Comparison of ENCODE assay signal across 18 cellular contexts in genomic region chr12:81085832-81086231, GRCh38. TPM values are rescaled to one million over a fixed set of nuclear protein-coding genes. Genes with fewer than 3 reads are reported as not detected.
"Had no signal": no experiment of that assay in that cellular context is flagged by ENCODE, and none has a peak within 500 bp of the region (broad histone marks: within the 10 kb centered on the region; RNA-seq: fewer than 3 reads in every experiment).

No MANE protein-coding gene starts in this region.

- H3K27ac ChIP-seq: sigmoid colon, skin epidermis had no signal

- FAIRE-seq: urothelium cell line had no signal

- H3K4me3 ChIP-seq: dorsolateral prefrontal cortex, heart left ventricle, lung, sigmoid colon, skin epidermis, stomach had no signal

- H3K27me3 Mint-ChIP-seq: naive thymus-derived CD4-positive, alpha-beta T cell; type B pancreatic cell had no signal

- H3K4me1 ChIP-seq: sigmoid colon, stomach had no signal

- H3K36me3 ChIP-seq: heart left ventricle, sigmoid colon, stomach had no signal

- H3K9me3 ChIP-seq: heart left ventricle, sigmoid colon, stomach had no signal

- H3K9me3 Mint-ChIP-seq: nephron progenitor cell, type B pancreatic cell had no signal

- H3K4me3 Mint-ChIP-seq: naive thymus-derived CD4-positive, alpha-beta T cell; nephron progenitor cell; type B pancreatic cell had no signal

- H3K27me3 ChIP-seq: dorsolateral prefrontal cortex, heart left ventricle, sigmoid colon, stomach had no signal

- H3K36me3 Mint-ChIP-seq: naive thymus-derived CD4-positive, alpha-beta T cell; type B pancreatic cell had no signal

- H3K27ac Mint-ChIP-seq: naive thymus-derived CD4-positive, alpha-beta T cell had no signal

- DNase-seq: cortex of kidney; dorsolateral prefrontal cortex; effector CD8-positive, alpha-beta T cell; foreskin melanocyte; heart left ventricle; hypothalamus; islet precursor cell; left ventricle myocardium superior; naive thymus-derived CD4-positive, alpha-beta T cell; sigmoid colon; stimulated activated CD4-positive, alpha-beta T cell treated with anti-CD3 and anti-CD28 coated beads, Interleukin-2, amount 100 ng/mL, for 24 hours; stimulated activated naive CD4-positive, alpha-beta T cell; stomach had no signal

- ATAC-seq: naive thymus-derived CD4-positive, alpha-beta T cell had no signal

- H3K4me1 Mint-ChIP-seq: naive thymus-derived CD4-positive, alpha-beta T cell had no signal

RNA-seq across cellular contexts. Expression of gene ACSS3, which starts 8.0 kb away (rescaled TPM):
- polyA plus RNA-seq: naive thymus-derived CD4-positive, alpha-beta T cell had no signal
